In the genomic region with DNA sequence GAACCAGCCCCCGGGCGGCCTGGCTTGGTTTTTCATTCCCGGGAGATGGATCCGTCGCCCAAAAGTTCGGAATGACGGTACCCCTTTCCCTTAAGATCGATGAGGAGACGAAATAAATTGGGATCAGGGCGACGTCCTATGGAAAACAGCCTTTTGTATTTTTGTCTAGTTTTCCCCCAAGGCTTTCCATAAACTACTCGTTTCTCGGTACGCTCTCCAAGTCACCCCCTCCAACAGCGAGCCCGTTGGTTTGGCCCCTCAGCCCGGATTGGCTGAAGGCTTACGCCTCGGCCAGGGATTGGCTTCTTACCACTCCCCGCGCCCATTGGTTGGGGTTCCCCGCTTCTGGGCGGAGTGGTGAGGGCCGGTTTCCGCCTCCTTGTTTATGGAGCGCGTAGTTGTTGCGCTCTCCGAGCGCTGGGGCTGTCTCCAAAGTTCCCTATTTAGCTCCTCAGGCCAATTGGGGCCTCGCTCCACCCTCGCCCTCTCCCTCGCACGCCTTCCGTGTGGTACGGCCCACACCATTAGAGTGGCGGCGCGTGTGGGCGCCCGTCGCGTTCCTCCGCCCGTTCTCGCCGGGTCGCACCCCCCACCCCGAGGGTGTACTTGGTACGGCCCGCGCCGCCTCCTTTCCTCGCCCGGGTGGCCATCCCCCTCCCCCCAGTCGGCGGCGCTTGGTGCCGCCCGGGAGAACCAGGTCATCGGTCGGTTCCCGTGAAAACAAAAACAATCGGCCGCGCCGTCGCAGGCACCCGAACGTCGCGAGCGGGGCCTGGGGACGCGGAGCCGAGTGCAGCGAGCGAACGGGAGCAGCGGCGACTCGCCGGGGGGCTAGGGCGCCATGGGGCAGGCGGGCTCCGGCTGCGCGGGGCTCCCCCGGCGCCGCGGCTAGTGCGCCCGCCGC, we compare ENCODE assay signal across 8 cellular contexts. TPM values are rescaled to one million over a fixed set of nuclear protein-coding genes. Genes with fewer than 3 reads are reported as not detected.
DNase-seq lines count a peak whose midpoint lies in the region; ATAC-seq and TF ChIP-seq lines count a peak whose summit lies in the region.
"Not testable (repeated sequence)": the region's sequence is repeated elsewhere in the genome, so short reads cannot be mapped to it uniquely, and the experiment has no call there.

A gene with protein sequence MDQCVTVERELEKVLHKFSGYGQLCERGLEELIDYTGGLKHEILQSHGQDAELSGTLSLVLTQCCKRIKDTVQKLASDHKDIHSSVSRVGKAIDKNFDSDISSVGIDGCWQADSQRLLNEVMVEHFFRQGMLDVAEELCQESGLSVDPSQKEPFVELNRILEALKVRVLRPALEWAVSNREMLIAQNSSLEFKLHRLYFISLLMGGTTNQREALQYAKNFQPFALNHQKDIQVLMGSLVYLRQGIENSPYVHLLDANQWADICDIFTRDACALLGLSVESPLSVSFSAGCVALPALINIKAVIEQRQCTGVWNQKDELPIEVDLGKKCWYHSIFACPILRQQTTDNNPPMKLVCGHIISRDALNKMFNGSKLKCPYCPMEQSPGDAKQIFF (plus strand): TSS at position 655 of the 904 bp plus-strand sequence. CDS start 377 bp downstream, outside the sequence.

- peak; percentile 92 for ATAC-seq in CD4-positive, CD25-positive, alpha-beta regulatory T cell (ENCODE audit: low read depth in 2 of 2)
- ATAC-seq in GM19452 (IDR thresholded peaks at IDR 0.05; ENCODE audit: unreplicated experiment) = peak; percentile 89
- peak; percentile 89 for ATAC-seq in HG03571 (IDR thresholded peaks at IDR 0.05; ENCODE audit: unreplicated experiment)
- ATAC-seq in lung (ENCODE audit: insufficient read depth, low FRiP score) = peak; percentile 96

- H3K36me3 ChIP-seq in CD4-positive, CD25-positive, alpha-beta regulatory T cell (ENCODE audit: control insufficient read depth, insufficient read depth, low read length); NT2/D1 (ENCODE audit: insufficient read depth, insufficient read length, low read length); lung (ENCODE audit: control insufficient read depth in 2 of 2, insufficient read depth in 2 of 2, low read length in 2 of 2): not testable (repeated sequence)

- H3K27me3 ChIP-seq in CD4-positive, CD25-positive, alpha-beta regulatory T cell (ENCODE audit: control insufficient read depth, insufficient read depth, low read length); NT2/D1 (ENCODE audit: insufficient read depth, insufficient read length); lung (ENCODE audit: control insufficient read depth, insufficient read depth): not testable (repeated sequence)

- H3K4me3 Mint-ChIP-seq in CD4-positive, CD25-positive, alpha-beta regulatory T cell = peak within 1 kb of the TSS; percentile 88 to 94 (median 90)

- not testable (repeated sequence) for H3K36me3 Mint-ChIP-seq in CD4-positive, CD25-positive, alpha-beta regulatory T cell

- not testable (repeated sequence) for TF ChIP-seq CTCF in lung (IDR thresholded peaks at IDR 0.05; ENCODE audit: control extremely low read depth, extremely low read depth)

- H3K9me3 Mint-ChIP-seq in CD4-positive, CD25-positive, alpha-beta regulatory T cell = not testable (repeated sequence)

- H3K27ac ChIP-seq in CD4-positive, CD25-positive, alpha-beta regulatory T cell (ENCODE audit: insufficient read depth, low read length, poor library complexity, severe bottlenecking) = peak within 1 kb of the TSS; percentile 77
- H3K27ac ChIP-seq in lung (ENCODE audit: low read depth in 1 of 2, low read length in 1 of 2) = peak within 1 kb of the TSS; percentile 93 to 95

- peak; percentile 89 to 94 (median 93) for DNase-seq in CD4-positive, CD25-positive, alpha-beta regulatory T cell
- DNase-seq in NT2/D1 (ENCODE audit: low read depth, low spot score) (peak; percentile 50), lung (ENCODE audit: low spot score) (peak; percentile 93)
- peak; percentile 89 to 91 for DNase-seq in activated CD8-positive, alpha-beta memory T cell treated with anti-CD3 and anti-CD28 coated beads for 4 hours (ENCODE audit: low read depth in 2 of 2)
- peak; percentile 95 for DNase-seq in effector CD8-positive, alpha-beta T cell (lab: John Stamatoyannopoulos, UW)
- DNase-seq in stimulated activated CD4-positive, alpha-beta T cell treated with anti-CD3 and anti-CD28 coated beads, Interleukin-4, amount 100 ng/mL, for 48 hours (ENCODE audit: low read depth in 2 of 2) = peak; percentile 89 to 90

- H3K4me1 Mint-ChIP-seq in CD4-positive, CD25-positive, alpha-beta regulatory T cell = peaks cover 0 to 11% (median 5%) of the 10 kb centered on the region in 4 donors

- not testable (repeated sequence) for H3K9me3 ChIP-seq in CD4-positive, CD25-positive, alpha-beta regulatory T cell (ENCODE audit: control insufficient read depth in 2 of 2, low read length in 2 of 2); NT2/D1 (ENCODE audit: insufficient read depth, low read length); lung (ENCODE audit: control insufficient read depth in 2 of 2, insufficient read depth in 1 of 2, low read length in 1 of 2)

- not testable (repeated sequence) for H3K27me3 Mint-ChIP-seq in CD4-positive, CD25-positive, alpha-beta regulatory T cell

- H3K27ac Mint-ChIP-seq in CD4-positive, CD25-positive, alpha-beta regulatory T cell = peak within 1 kb of the TSS in 1 of 3 donors; percentile 83

- not testable (repeated sequence) for H3K4me1 ChIP-seq in CD4-positive, CD25-positive, alpha-beta regulatory T cell (ENCODE audit: control insufficient read depth, insufficient read depth, low read length, poor library complexity, severe bottlenecking); NT2/D1 (ENCODE audit: insufficient read depth, insufficient read length); lung (ENCODE audit: control insufficient read depth in 2 of 2, insufficient read depth in 2 of 2, low read length in 2 of 2)

- 0% methylated on average over 48 to 84 of the region's 95 CpGs for WGBS in lung, 2 donors

- H3K4me3 ChIP-seq in CD4-positive, CD25-positive, alpha-beta regulatory T cell (ENCODE audit: low read depth, low read length) = peak within 1 kb of the TSS; percentile 85
- H3K4me3 ChIP-seq in NT2/D1 (ENCODE audit: insufficient read length, low read depth) (peak within 1 kb of the TSS; percentile 58), lung (peak within 1 kb of the TSS; percentile 79)

- H3K9ac ChIP-seq in NT2/D1 (ENCODE audit: insufficient read length, low read depth) = peak within 1 kb of the TSS; percentile 85

RNA-seq across cellular contexts. Expression of the gene that starts here (rescaled TPM):
- 27.6 TPM for total RNA-seq in CD4-positive, CD25-positive, alpha-beta regulatory T cell
- polyA plus RNA-seq in CD4-positive, CD25-positive, alpha-beta regulatory T cell = 10 to 100 TPM; 13.5 to 24.0 (median 15.3) TPM
- total RNA-seq in lung = 10 to 100 TPM; 23.2 to 73.1 TPM
- polyA plus RNA-seq in lung = 10 to 100 TPM in 1 of 2 donors, 1 to 10 TPM in 1; 8.9 to 10.1 TPM

Comparison
In these comparisons a context has a peak if more than half of its experiments do, and no peak if none do; other contexts are left out.
1. Peak in every context shown above with its lines: DNase-seq, ATAC-seq, H3K4me3 ChIP-seq and H3K27ac ChIP-seq.